13 cellular contexts compared by ENCODE assay signal in genomic region chr6:11111769-11112437, GRCh38. TPM values are rescaled to one million over a fixed set of nuclear protein-coding genes. Genes with fewer than 3 reads are reported as not detected.
DNase-seq lines count a peak whose midpoint lies in the region; ATAC-seq and TF ChIP-seq lines count a peak whose summit lies in the region.
"Had no signal": no experiment of that assay in that cellular context is flagged by ENCODE, and none has a peak within 500 bp of the region (broad histone marks: within the 10 kb centered on the region; RNA-seq: fewer than 3 reads in every experiment).

No MANE protein-coding gene starts in this region.

- POLR2A ChIA-PET in activated CD4-positive, alpha-beta T cell treated with anti-CD3 and anti-CD28 coated beads, Interleukin-2, amount 10 ng/mL, durations not matched to agents 7 days and 5 days (lab: Charles Lee), result interaction anchor here (0.7 kb wide), 1 partner anchor 19 kb away, joined by 6 read pairs; no protein-coding TSS in a partner anchor

- H3K9me3 Mint-ChIP-seq in activated CD4-positive, alpha-beta T cell treated with anti-CD3 and anti-CD28 coated beads, Interleukin-2, amount 10 ng/mL, durations not matched to agents 7 days and 5 days, result no peaks in the 10 kb centered on the region
- H3K9me3 Mint-ChIP-seq in central memory CD8-positive, alpha-beta T cell, result no peaks in the 10 kb centered on the region
- H3K9me3 Mint-ChIP-seq in osteocyte (ENCODE audit: unreplicated experiment), result no peaks in the 10 kb centered on the region

- ATAC-seq in central memory CD8-positive, alpha-beta T cell (replicated peaks; ENCODE audit: extremely low read depth, poor library complexity, severe bottlenecking), result no peak
- no peak for ATAC-seq in HG03196 (IDR thresholded peaks at IDR 0.05; ENCODE audit: unreplicated experiment)

- no peak overlapping the region for H3K27ac Mint-ChIP-seq in activated CD4-positive, alpha-beta T cell treated with anti-CD3 and anti-CD28 coated beads, Interleukin-2, amount 10 ng/mL, durations not matched to agents 7 days and 5 days
- H3K27ac Mint-ChIP-seq in central memory CD8-positive, alpha-beta T cell (ENCODE audit: low read depth), result peak overlapping the region; percentile 3
- no peak overlapping the region for H3K27ac Mint-ChIP-seq in osteocyte (ENCODE audit: unreplicated experiment)

- H3K27me3 Mint-ChIP-seq in activated CD4-positive, alpha-beta T cell treated with anti-CD3 and anti-CD28 coated beads, Interleukin-2, amount 10 ng/mL, durations not matched to agents 7 days and 5 days, result no peaks in the 10 kb centered on the region
- no peaks in the 10 kb centered on the region for H3K27me3 Mint-ChIP-seq in central memory CD8-positive, alpha-beta T cell
- H3K27me3 Mint-ChIP-seq in osteocyte (ENCODE audit: unreplicated experiment), result no peaks in the 10 kb centered on the region

- DNase-seq in activated CD4-positive, alpha-beta T cell treated with anti-CD3 and anti-CD28 coated beads, Interleukin-2, amount 10 ng/mL, durations not matched to agents 7 days and 5 days, result no peak
- no peak for DNase-seq in activated CD4-positive, alpha-beta T cell treated with anti-CD3 and anti-CD28 coated beads for 1 hour
- DNase-seq in central memory CD8-positive, alpha-beta T cell (ENCODE audit: low spot score in 2 of 2), result no peak
- DNase-seq in osteocyte (ENCODE audit: extremely low spot score, unreplicated experiment), result peak; percentile 46
- no peak for DNase-seq in pons (ENCODE audit: low spot score)
- DNase-seq in NCI-H345 (lab: John Stamatoyannopoulos, UW), result no peak
- DNase-seq: GM23248, midbrain, uterus had no signal

- peaks cover 5% of the 10 kb centered on the region for H3K36me3 Mint-ChIP-seq in activated CD4-positive, alpha-beta T cell treated with anti-CD3 and anti-CD28 coated beads, Interleukin-2, amount 10 ng/mL, durations not matched to agents 7 days and 5 days (ENCODE audit: low read depth)
- no peaks in the 10 kb centered on the region for H3K36me3 Mint-ChIP-seq in central memory CD8-positive, alpha-beta T cell (ENCODE audit: insufficient read depth)
- H3K36me3 Mint-ChIP-seq in osteocyte (ENCODE audit: unreplicated experiment), result no peaks in the 10 kb centered on the region

- TF ChIP-seq CTCF in osteocyte (IDR thresholded peaks at IDR 0.05), result no peak

- peak overlapping the region; percentile 43 for H3K4me3 Mint-ChIP-seq in activated CD4-positive, alpha-beta T cell treated with anti-CD3 and anti-CD28 coated beads, Interleukin-2, amount 10 ng/mL, durations not matched to agents 7 days and 5 days
- no peak overlapping the region for H3K4me3 Mint-ChIP-seq in central memory CD8-positive, alpha-beta T cell
- no peak overlapping the region for H3K4me3 Mint-ChIP-seq in osteocyte (ENCODE audit: unreplicated experiment)

- H3K4me1 Mint-ChIP-seq in activated CD4-positive, alpha-beta T cell treated with anti-CD3 and anti-CD28 coated beads, Interleukin-2, amount 10 ng/mL, durations not matched to agents 7 days and 5 days, result peaks cover 24% of the 10 kb centered on the region
- peaks cover 36% of the 10 kb centered on the region for H3K4me1 Mint-ChIP-seq in central memory CD8-positive, alpha-beta T cell
- H3K4me1 Mint-ChIP-seq in osteocyte (ENCODE audit: unreplicated experiment), result peaks cover 34% of the 10 kb centered on the region

- CTCF ChIA-PET in activated CD4-positive, alpha-beta T cell treated with anti-CD3 and anti-CD28 coated beads, Interleukin-2, amount 10 ng/mL, durations not matched to agents 7 days and 5 days (lab: Charles Lee), result interaction anchor here (0.8 kb wide), 1 partner anchor 310 kb away, joined by 3 read pairs; no protein-coding TSS in a partner anchor

TF ChIP-seq in PFSK-1, 5 proteins besides CTCF, POLR2A, EP300 and RAD21:
- TF ChIP-seq TAF1 (IDR thresholded peaks at IDR 0.05; ENCODE audit: borderline replicate concordance, insufficient read depth, low read length) (no peak), FOXP2 (optimal IDR thresholded peaks at IDR 0.05; ENCODE audit: borderline replicate concordance, extremely low read depth, extremely low read length, insufficient read depth) (no peak), SIN3A (IDR thresholded peaks at IDR 0.05; ENCODE audit: borderline replicate concordance, insufficient read depth, low read length) (0 out of 2 replicates have a peak, but pooled peaks have one; percentile 21)

RNA-seq across cellular contexts. Expression of gene ERVFRD-1, which starts 0.4 kb away (rescaled TPM):
- not detected for total RNA-seq in activated CD4-positive, alpha-beta T cell treated with anti-CD3 and anti-CD28 coated beads, Interleukin-2, amount 10 ng/mL, durations not matched to agents 7 days and 5 days
- 0.26 TPM for polyA plus RNA-seq in PFSK-1 (2012; ENCODE audit: insufficient read length, low read depth)
- total RNA-seq in osteocyte, result not detected in 2 replicates
- total RNA-seq: A172, GM23248, SJSA1 had no signal

RNA-seq across cellular contexts. Expression of gene SMIM13, which starts 18.3 kb away (rescaled TPM):
- total RNA-seq in activated CD4-positive, alpha-beta T cell treated with anti-CD3 and anti-CD28 coated beads, Interleukin-2, amount 10 ng/mL, durations not matched to agents 7 days and 5 days, result 1 to 10 TPM; 7.9 to 9.2 TPM
- 27.7 TPM for polyA plus RNA-seq in PFSK-1 (2012; ENCODE audit: insufficient read length, low read depth)
- 19.6 and 20.5 TPM in 2 replicates for total RNA-seq in osteocyte
